21 cellular contexts compared by ENCODE assay signal in the genomic region with DNA sequence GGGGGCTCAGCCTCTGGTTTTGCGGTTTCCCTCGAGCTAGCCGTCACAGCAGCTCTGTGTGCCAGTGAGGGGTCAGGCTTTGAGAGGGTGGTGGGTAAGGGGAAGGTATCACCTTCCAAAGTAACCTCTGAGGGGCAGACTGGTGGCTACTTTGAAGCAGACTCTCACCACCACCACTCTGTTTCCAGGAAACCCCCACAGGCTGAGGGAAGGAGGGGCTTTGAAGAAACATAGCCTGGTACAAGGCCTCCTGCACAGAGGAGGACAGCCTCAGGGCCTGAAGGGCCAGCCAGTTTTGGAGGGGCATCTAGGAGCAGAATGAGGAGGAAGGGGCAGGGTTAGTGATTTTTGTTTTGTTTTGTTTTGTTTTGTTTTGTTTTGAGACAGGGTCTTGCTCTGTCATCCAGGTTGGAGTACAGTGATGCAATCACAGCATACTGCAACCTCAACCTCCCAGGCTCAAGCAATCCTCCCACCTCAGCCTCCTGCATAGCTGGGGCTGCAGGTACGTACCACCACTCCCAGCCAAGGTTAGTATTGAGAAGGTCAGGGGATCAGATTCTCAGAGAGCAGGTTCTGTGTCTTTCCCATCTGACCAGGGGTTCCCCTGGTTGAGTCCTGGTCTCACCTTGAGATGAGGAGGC. TPM values are rescaled to one million over a fixed set of nuclear protein-coding genes. Genes with fewer than 3 reads are reported as not detected.
"Had no signal": no experiment of that assay in that cellular context is flagged by ENCODE, and none has a peak within 500 bp of the region (broad histone marks: within the 10 kb centered on the region; RNA-seq: fewer than 3 reads in every experiment).

No MANE protein-coding gene starts in this region.

- DNase-seq: activated CD4-positive, alpha-beta T cell treated with anti-CD3 and anti-CD28 coated beads for 1 hour; activated naive CD4-positive, alpha-beta T cell; dermis blood vessel endothelial cell; foreskin melanocyte; head of caudate nucleus; mesenchymal stem cell; nephron progenitor cell; psoas muscle; sigmoid colon; T1000 had no signal

- H3K4me3 ChIP-seq: ascending aorta, breast epithelium, psoas muscle, sigmoid colon, SK-N-MC, spleen, thoracic aorta had no signal

- ATAC-seq: psoas muscle had no signal

- H3K27me3 ChIP-seq: ascending aorta, breast epithelium had no signal

- H3K27ac ChIP-seq: ascending aorta, breast epithelium, epithelial cell of prostate, psoas muscle, sigmoid colon, SK-N-MC, spleen, thoracic aorta had no signal

- H3K9me3 ChIP-seq: ascending aorta, breast epithelium, psoas muscle, sigmoid colon, spleen, thoracic aorta had no signal

- H3K4me1 ChIP-seq: ascending aorta, breast epithelium, psoas muscle, sigmoid colon had no signal

- H3K9me3 Mint-ChIP-seq: nephron progenitor cell had no signal

- H3K27ac Mint-ChIP-seq: nephron progenitor cell had no signal

- H3K36me3 ChIP-seq: ascending aorta, breast epithelium, sigmoid colon, spleen, thoracic aorta had no signal

- H3K4me3 Mint-ChIP-seq: nephron progenitor cell had no signal

RNA-seq across cellular contexts. Expression of gene ZNF683, which starts 17.2 kb away (rescaled TPM):
- total RNA-seq: ascending aorta, cerebellum, dermis blood vessel endothelial cell, fibroblast of lung, osteocyte, psoas muscle, sigmoid colon, thoracic aorta, urinary bladder had no signal

RNA-seq across cellular contexts. Expression of gene LIN28A, which starts 20.9 kb away (rescaled TPM):
- total RNA-seq: ascending aorta, breast epithelium, cerebellum, dermis blood vessel endothelial cell, fibroblast of lung, liver, osteocyte, psoas muscle, sigmoid colon, spleen, thoracic aorta, urinary bladder had no signal

RNA-seq across cellular contexts. Expression of gene CRYBG2, which starts 35.8 kb away (rescaled TPM):
- total RNA-seq: ascending aorta, dermis blood vessel endothelial cell, fibroblast of lung, osteocyte, thoracic aorta had no signal
